8 cellular contexts compared by ENCODE assay signal in genomic region chr3:18064586-18064985, GRCh38.
"Had no signal": no experiment of that assay in that cellular context is flagged by ENCODE, and none has a peak within 500 bp of the region (broad histone marks: within the 10 kb centered on the region; RNA-seq: fewer than 3 reads in every experiment).

No MANE protein-coding gene starts in this region.

- H3K4me3 ChIP-seq: HAP-1, K562 had no signal

- H3K36me3 ChIP-seq: HAP-1 had no signal

- ATAC-seq: HCT116, K562 had no signal

- H3K27ac Mint-ChIP-seq: HFFc6 had no signal

- DNase-seq: GOT3, H7, HFFc6, IMR-90, KG1 had no signal

- H3K9me3 Mint-ChIP-seq: HFFc6 had no signal

- H3K4me3 Mint-ChIP-seq: HFFc6 had no signal
